Comparison of ENCODE assay signal across 9 cellular contexts in genomic region chr3:184230081-184230602, GRCh38. TPM values are rescaled to one million over a fixed set of nuclear protein-coding genes. Genes with fewer than 3 reads are reported as not detected.
A peak's percentile ranks its signal among the peaks of the same experiment; 100 is the strongest.
DNase-seq lines count a peak whose midpoint lies in the region; ATAC-seq and TF ChIP-seq lines count a peak whose summit lies in the region.
"Had no signal": no experiment of that assay in that cellular context is flagged by ENCODE, and none has a peak within 500 bp of the region (broad histone marks: within the 10 kb centered on the region; RNA-seq: fewer than 3 reads in every experiment).

No MANE protein-coding gene starts in this region.

- DNase-seq in NCI-H82 (lab: John Stamatoyannopoulos, UW) (peak; percentile 53), NCI-H82 treated with DMSO at 0.1 percent for 48 hours (lab: John Stamatoyannopoulos, UW; ENCODE audit: unreplicated experiment) (no peak), PC-9 (no peak), cerebellar cortex (ENCODE audit: low spot score) (no peak)
- DNase-seq in central memory CD4-positive, alpha-beta T cell, result no peak

- H3K36me3 ChIP-seq in PC-9 (ENCODE audit: low read depth) (no peaks in the 10 kb centered on the region), stomach smooth muscle (ENCODE audit: control insufficient read depth in 2 of 2, insufficient read depth in 2 of 2, low read length in 2 of 2) (no peaks in the 10 kb centered on the region)

- H3K27ac ChIP-seq in PC-9, result no peak overlapping the region
- no peak overlapping the region for H3K27ac ChIP-seq in stomach smooth muscle (ENCODE audit: low read length)

- H4K20me1 ChIP-seq in PC-9 (ENCODE audit: insufficient read depth), result no peaks in the 10 kb centered on the region

- H3K79me2 ChIP-seq in PC-9 (ENCODE audit: low read depth), result no peaks in the 10 kb centered on the region

- CTCF ChIA-PET in PC-9 (lab: Charles Lee), result interaction anchor here (0.6 to 0.7 kb wide), 2 partner anchors 145 to 146 kb away, joined by 5 to 6 read pairs; no protein-coding TSS in a partner anchor

- POLR2A ChIA-PET in PC-9 (lab: Charles Lee; ENCODE audit: unreplicated experiment), result interaction anchor here (0.6 kb wide), 1 partner anchor 44 kb away, joined by 3 read pairs; the partner anchor contains the start of gene ABCF3

- peaks cover 61% of the 10 kb centered on the region for H3K27me3 ChIP-seq in PC-9 (ENCODE audit: insufficient read depth, low read depth)
- peaks cover 40 to 62% of the 10 kb centered on the region in 2 donors for H3K27me3 ChIP-seq in stomach smooth muscle (ENCODE audit: control insufficient read depth in 1 of 2, insufficient read depth in 2 of 2, low read length in 2 of 2)

- H3K9ac ChIP-seq in stomach smooth muscle (ENCODE audit: low read length in 2 of 2), result no peak overlapping the region

- peaks cover 17% of the 10 kb centered on the region for H3K4me1 ChIP-seq in PC-9 (replicated peaks; ENCODE audit: insufficient read depth)
- H3K4me1 ChIP-seq in stomach smooth muscle (ENCODE audit: control insufficient read depth, insufficient read depth, low read length), result peaks cover 25% of the 10 kb centered on the region

- ATAC-seq in HG03135 (IDR thresholded peaks at IDR 0.05; ENCODE audit: unreplicated experiment), result no peak

- intact Hi-C loops in PC-9 (cut with micrococcal nuclease; ENCODE audit: unreplicated experiment), result no loop called here

- no peak for TF ChIP-seq CTCF in PC-9 (conservative IDR thresholded peaks at IDR 0.05)

- no TSS peak for BruUV-seq in PC-9 (replicated peaks; lab: Mats Ljungman, UMichigan)

- peaks cover 23% of the 10 kb centered on the region; the same call in 1 of the 2 replicates for H3F3A ChIP-seq in PC-9 (ENCODE audit: insufficient read depth, low read depth)

- peak overlapping the region; percentile 79 for H2AFZ ChIP-seq in PC-9

- H3K9me3 ChIP-seq in PC-9 (ENCODE audit: insufficient read depth, low read depth) (no peaks in the 10 kb centered on the region), stomach smooth muscle (ENCODE audit: control insufficient read depth in 2 of 2, low read length in 2 of 2) (no peaks in the 10 kb centered on the region)

- no peaks in the 10 kb centered on the region for H3K9me2 ChIP-seq in PC-9 (ENCODE audit: insufficient read depth)

- peak overlapping the region; percentile 97 for H3K4me2 ChIP-seq in PC-9

- H3K4me3 ChIP-seq in PC-9 (peak overlapping the region; percentile 70), iPS-11a (ENCODE audit: low read depth, low read length) (peak overlapping the region; percentile 47), stomach smooth muscle (ENCODE audit: low read length in 2 of 2) (peak overlapping the region; percentile 59 to 74)

RNA-seq across cellular contexts. Expression of gene VWA5B2, which starts 0.8 kb away (rescaled TPM):
- total RNA-seq in PC-9 (2021), result 0.53 and 0.76 TPM in 2 replicates

RNA-seq across cellular contexts. Expression of gene ALG3, which starts 18.6 kb away (rescaled TPM):
- 81.1 and 95.1 TPM in 2 replicates for total RNA-seq in PC-9 (2021)

RNA-seq across cellular contexts. Expression of gene EEF1AKMT4, which starts 19.3 kb away (rescaled TPM):
- 11.7 and 12.1 TPM in 2 replicates for total RNA-seq in PC-9 (2021)

RNA-seq across cellular contexts. Expression of gene CAMK2N2, which starts 31.2 kb away (rescaled TPM):
- 2.2 and 2.6 TPM in 2 replicates for total RNA-seq in PC-9 (2021)
- total RNA-seq: lung microvascular endothelial cell had no signal

RNA-seq across cellular contexts. Expression of gene ABCF3, which starts 44.1 kb away (rescaled TPM):
- total RNA-seq in PC-9 (2021), result 98.8 and 137 TPM in 2 replicates
